In genomic region chr5:114146398-114146797, GRCh38 we compare ENCODE assay signal across 27 cellular contexts.
"Had no signal": no experiment of that assay in that cellular context is flagged by ENCODE, and none has a peak within 500 bp of the region (broad histone marks: within the 10 kb centered on the region; RNA-seq: fewer than 3 reads in every experiment).

No MANE protein-coding gene starts in this region.

- H3K4me1 Mint-ChIP-seq: stimulated activated effector memory CD8-positive, alpha-beta T cell treated with anti-CD3 and anti-CD28 coated beads, Interleukin-12 subunit alpha, Interleukin-12 subunit beta, amount 100 ng/mL, for 72 hours; stimulated activated memory B cell treated with anti-CD40 and anti-IgM and Interleukin-4, amounts not matched to agents 10 μg/mL and 1 μg/mL and 100 μg/mL, for 72 hours; stimulated activated naive B cell treated with anti-CD40 and anti-IgM and Interleukin-4, amounts not matched to agents 10 μg/mL and 1 μg/mL and 100 μg/mL, for 72 hours; stimulated activated naive CD8-positive, alpha-beta T cell treated with anti-CD3 and anti-CD28 coated beads, Interleukin-15, amount 100 ng/mL, for 72 hours had no signal

- DNase-seq: stimulated activated CD4-positive, alpha-beta T cell treated with anti-CD3 and anti-CD28 coated beads, Interleukin-2, amount 100 ng/mL, for 48 hours; stimulated activated CD4-positive, alpha-beta T cell treated with anti-CD3 and anti-CD28 coated beads, Interleukin-4, amount 100 ng/mL, for 1 hour; stimulated activated CD4-positive, alpha-beta T cell treated with anti-CD3 and anti-CD28 coated beads, Interleukin-4, amount 100 ng/mL, for 24 hours; stimulated activated CD4-positive, alpha-beta T cell treated with anti-CD3 and anti-CD28 coated beads, Interleukin-4, amount 100 ng/mL, for 4 hours; stimulated activated CD8-positive, alpha-beta memory T cell treated with anti-CD3 and anti-CD28 coated beads, Interleukin-4, amount 100 ng/mL, for 48 hours; stimulated activated naive B cell treated with anti-CD40 and anti-IgM and Interleukin-4, amounts not matched to agents 10 μg/mL and 1 μg/mL and 100 μg/mL, for 72 hours; stimulated activated naive CD4-positive, alpha-beta T cell; stimulated activated naive CD4-positive, alpha-beta T cell treated with Interleukin-2 at 50 U/mL for 16 hours; stimulated activated naive CD8-positive, alpha-beta T cell treated with anti-CD3 and anti-CD28 coated beads, Interleukin-15, amount 100 ng/mL, for 72 hours; stimulated activated naive CD8-positive, alpha-beta T cell treated with anti-CD3 and anti-CD28 coated beads, Interleukin-15, Interleukin-2, amounts not matched to agents 100 U/mL and 50 U/mL, for 24 hours; stomach; substantia nigra; testis; thyroid gland; tibial artery; transverse colon; trophoblast cell; upper lobe of left lung; upper lobe of right lung; uterus had no signal

- H3K27ac Mint-ChIP-seq: stimulated activated effector memory CD8-positive, alpha-beta T cell treated with anti-CD3 and anti-CD28 coated beads, Interleukin-12 subunit alpha, Interleukin-12 subunit beta, amount 100 ng/mL, for 72 hours; stimulated activated memory B cell treated with anti-CD40 and anti-IgM and Interleukin-4, amounts not matched to agents 10 μg/mL and 1 μg/mL and 100 μg/mL, for 72 hours; stimulated activated naive B cell treated with anti-CD40 and anti-IgM and Interleukin-4, amounts not matched to agents 10 μg/mL and 1 μg/mL and 100 μg/mL, for 72 hours; stimulated activated naive CD8-positive, alpha-beta T cell treated with anti-CD3 and anti-CD28 coated beads, Interleukin-15, amount 100 ng/mL, for 72 hours; stimulated activated naive CD8-positive, alpha-beta T cell treated with anti-CD3 and anti-CD28 coated beads, Interleukin-15, Interleukin-2, amounts not matched to agents 100 ng/mL and 50 ng/mL, for 24 hours had no signal

- H3K27ac ChIP-seq: stomach, suprapubic skin, testis, thoracic aorta, thyroid gland, tibial artery, tibial nerve, transverse colon, upper lobe of left lung, upper lobe of right lung, uterus, vagina had no signal

- H3K36me3 Mint-ChIP-seq: stimulated activated effector memory CD8-positive, alpha-beta T cell treated with anti-CD3 and anti-CD28 coated beads, Interleukin-12 subunit alpha, Interleukin-12 subunit beta, amount 100 ng/mL, for 72 hours; stimulated activated memory B cell treated with anti-CD40 and anti-IgM and Interleukin-4, amounts not matched to agents 10 μg/mL and 1 μg/mL and 100 μg/mL, for 72 hours; stimulated activated naive B cell treated with anti-CD40 and anti-IgM and Interleukin-4, amounts not matched to agents 10 μg/mL and 1 μg/mL and 100 μg/mL, for 72 hours had no signal

- H3K9me3 ChIP-seq: testis, thoracic aorta, thyroid gland, tibial artery, transverse colon, uterus, vagina had no signal

- H3K36me3 ChIP-seq: stomach, suprapubic skin, thoracic aorta, thyroid gland, tibial artery, tibial nerve, transverse colon, upper lobe of left lung, upper lobe of right lung, uterus, vagina had no signal

- H3K27me3 ChIP-seq: stomach, suprapubic skin, testis, thyroid gland, tibial artery, tibial nerve, transverse colon, upper lobe of left lung, upper lobe of right lung, uterus, vagina had no signal

- H3K4me3 Mint-ChIP-seq: stimulated activated effector memory CD8-positive, alpha-beta T cell treated with anti-CD3 and anti-CD28 coated beads, Interleukin-12 subunit alpha, Interleukin-12 subunit beta, amount 100 ng/mL, for 72 hours; stimulated activated memory B cell treated with anti-CD40 and anti-IgM and Interleukin-4, amounts not matched to agents 10 μg/mL and 1 μg/mL and 100 μg/mL, for 72 hours; stimulated activated naive B cell treated with anti-CD40 and anti-IgM and Interleukin-4, amounts not matched to agents 10 μg/mL and 1 μg/mL and 100 μg/mL, for 72 hours; stimulated activated naive CD8-positive, alpha-beta T cell treated with anti-CD3 and anti-CD28 coated beads, Interleukin-15, amount 100 ng/mL, for 72 hours; stimulated activated naive CD8-positive, alpha-beta T cell treated with anti-CD3 and anti-CD28 coated beads, Interleukin-15, Interleukin-2, amounts not matched to agents 100 ng/mL and 50 ng/mL, for 24 hours had no signal

- H3K4me1 ChIP-seq: stomach, suprapubic skin, testis, thyroid gland, tibial artery, tibial nerve, transverse colon, upper lobe of left lung, upper lobe of right lung, uterus, vagina had no signal

- H3K4me3 ChIP-seq: stomach, suprapubic skin, testis, thoracic aorta, thyroid gland, tibial artery, tibial nerve, transverse colon, upper lobe of left lung, upper lobe of right lung, uterus, vagina had no signal

- H3K27me3 Mint-ChIP-seq: stimulated activated memory B cell treated with anti-CD40 and anti-IgM and Interleukin-4, amounts not matched to agents 10 μg/mL and 1 μg/mL and 100 μg/mL, for 72 hours; stimulated activated naive B cell treated with anti-CD40 and anti-IgM and Interleukin-4, amounts not matched to agents 10 μg/mL and 1 μg/mL and 100 μg/mL, for 72 hours; stimulated activated naive CD8-positive, alpha-beta T cell treated with anti-CD3 and anti-CD28 coated beads, Interleukin-15, amount 100 ng/mL, for 72 hours; stimulated activated naive CD8-positive, alpha-beta T cell treated with anti-CD3 and anti-CD28 coated beads, Interleukin-15, Interleukin-2, amounts not matched to agents 100 ng/mL and 50 ng/mL, for 24 hours had no signal

- ATAC-seq: stimulated activated effector memory CD8-positive, alpha-beta T cell treated with anti-CD3 and anti-CD28 coated beads, Interleukin-12 subunit alpha, Interleukin-12 subunit beta, amount 100 ng/mL, for 72 hours; stimulated activated memory B cell treated with anti-CD40 and anti-IgM and Interleukin-4, amounts not matched to agents 10 μg/mL and 1 μg/mL and 100 μg/mL, for 72 hours; stimulated activated naive B cell treated with anti-CD40 and anti-IgM and Interleukin-4, amounts not matched to agents 10 μg/mL and 1 μg/mL and 100 μg/mL, for 72 hours; stimulated activated naive CD8-positive, alpha-beta T cell treated with anti-CD3 and anti-CD28 coated beads, Interleukin-15, amount 100 ng/mL, for 72 hours; stimulated activated naive CD8-positive, alpha-beta T cell treated with anti-CD3 and anti-CD28 coated beads, Interleukin-15, Interleukin-2, amounts not matched to agents 100 U/mL and 50 U/mL, for 24 hours; upper lobe of right lung had no signal
